8 cellular contexts compared by ENCODE assay signal in the genomic region with DNA sequence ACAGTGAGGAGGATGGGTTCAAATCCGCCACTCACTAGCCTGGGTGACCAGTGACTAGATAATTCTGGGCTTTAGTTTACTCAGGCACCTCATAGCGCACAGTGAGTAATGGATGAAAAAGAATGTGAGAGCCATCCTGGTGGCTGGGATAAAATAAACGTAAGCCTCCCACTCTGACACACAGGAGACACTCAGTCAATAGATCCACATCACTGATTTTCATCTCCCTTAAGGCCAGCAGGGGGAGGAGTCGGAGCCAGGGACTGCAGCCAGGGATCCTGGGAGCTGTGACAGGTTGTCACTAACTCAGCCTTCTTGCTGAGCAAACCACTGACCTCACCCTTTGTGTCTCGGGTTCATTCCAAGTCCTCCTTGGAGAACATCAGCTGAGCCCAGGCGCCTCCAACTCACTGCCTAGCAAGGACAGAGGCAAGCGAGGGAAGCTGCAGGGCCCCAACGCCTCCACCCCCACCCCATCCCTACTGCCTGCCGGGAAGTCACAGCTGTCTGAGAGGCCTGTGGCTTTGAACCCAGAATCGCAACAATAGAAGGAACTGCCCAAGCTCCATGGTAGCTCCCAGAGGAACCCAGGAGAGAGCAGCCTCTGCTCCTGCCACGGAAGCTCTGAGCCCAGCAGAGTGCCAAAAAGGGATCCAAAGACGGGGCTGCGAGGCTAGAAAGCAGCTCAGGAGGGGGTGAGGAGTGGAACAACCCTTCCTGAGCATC. TPM values are rescaled to one million over a fixed set of nuclear protein-coding genes. Genes with fewer than 3 reads are reported as not detected.
DNase-seq lines count a peak whose midpoint lies in the region; ATAC-seq and TF ChIP-seq lines count a peak whose summit lies in the region.

No MANE protein-coding gene starts in this region.

- H3K36me3 Mint-ChIP-seq in activated naive CD8-positive, alpha-beta T cell treated with anti-CD3 and anti-CD28 coated beads, Interleukin-2, amount 50 U/mL, for 24 hours (ENCODE audit: low read depth), result peaks cover 2% of the 10 kb centered on the region

- no peak overlapping the region for H3K4me3 Mint-ChIP-seq in activated naive CD8-positive, alpha-beta T cell treated with anti-CD3 and anti-CD28 coated beads, Interleukin-2, amount 50 U/mL, for 24 hours

- no peak overlapping the region for H3K27ac Mint-ChIP-seq in activated naive CD8-positive, alpha-beta T cell treated with anti-CD3 and anti-CD28 coated beads, Interleukin-2, amount 50 U/mL, for 24 hours

- no peaks in the 10 kb centered on the region for H3K27me3 Mint-ChIP-seq in activated naive CD8-positive, alpha-beta T cell treated with anti-CD3 and anti-CD28 coated beads, Interleukin-2, amount 50 U/mL, for 24 hours

- in situ Hi-C loops in astrocyte of the cerebellum (cut with HindIII; ENCODE audit: low sequenced_read_pairs), result no loop called here

- peak; percentile 18 for DNase-seq in DMS79 treated with DMSO at 0.1 percent for 48 hours (lab: John Stamatoyannopoulos, UW)
- no peak for DNase-seq in DMS79 (lab: John Stamatoyannopoulos, UW)
- DNase-seq in NCI-H2171 (lab: John Stamatoyannopoulos, UW), result peak; percentile 43
- DNase-seq in astrocyte of the cerebellum (ENCODE audit: low read depth), result peak; percentile 79
- DNase-seq in hippocampal formation (lab: John Stamatoyannopoulos, UW), result peak; percentile 57 to 75
- peak; percentile 97 for DNase-seq in renal cortical epithelial cell (ENCODE audit: low read depth)
- no peak for DNase-seq in activated naive CD8-positive, alpha-beta T cell treated with anti-CD3 and anti-CD28 coated beads, Interleukin-2, amount 50 U/mL, for 24 hours

- no peaks in the 10 kb centered on the region for H3K9me3 Mint-ChIP-seq in activated naive CD8-positive, alpha-beta T cell treated with anti-CD3 and anti-CD28 coated beads, Interleukin-2, amount 50 U/mL, for 24 hours

- no peak for ATAC-seq in HG02588 (IDR thresholded peaks at IDR 0.05; ENCODE audit: unreplicated experiment)
- ATAC-seq in activated naive CD8-positive, alpha-beta T cell treated with anti-CD3 and anti-CD28 coated beads, Interleukin-2, amount 50 U/mL, for 24 hours, result no peak

- H3K4me1 Mint-ChIP-seq in activated naive CD8-positive, alpha-beta T cell treated with anti-CD3 and anti-CD28 coated beads, Interleukin-2, amount 50 U/mL, for 24 hours, result peaks cover 81% of the 10 kb centered on the region

- H3K4me3 ChIP-seq in astrocyte of the cerebellum (ENCODE audit: low read depth, low read length), result no peak overlapping the region

- peak; percentile 55 for TF ChIP-seq CTCF in astrocyte of the cerebellum (IDR thresholded peaks at IDR 0.05; ENCODE audit: low read depth, low read length, missing control alignments)

RNA-seq across cellular contexts. Expression of a gene that starts 30.7 kb away (rescaled TPM):
- total RNA-seq in renal cortical epithelial cell, result 38.4 and 63.1 TPM in 2 replicates

RNA-seq across cellular contexts. Expression of a gene that starts 33.9 kb away (rescaled TPM):
- 1,806 and 3,735 TPM in 2 replicates for total RNA-seq in renal cortical epithelial cell

RNA-seq across cellular contexts. Expression of a gene that starts 40.3 kb away (rescaled TPM):
- total RNA-seq in renal cortical epithelial cell, result 80.6 and 216 TPM in 2 replicates

RNA-seq across cellular contexts. Expression of a gene that starts 56.9 kb away (rescaled TPM):
- under 0.01 TPM in 2 replicates for total RNA-seq in renal cortical epithelial cell

RNA-seq across cellular contexts. Expression of a gene that starts 58.2 kb away (rescaled TPM):
- total RNA-seq in renal cortical epithelial cell, result under 0.01 TPM in 2 replicates

Comparison
In these comparisons a context has a peak if more than half of its experiments do, and no peak if none do; other contexts are left out.
1. DNase-seq: peak in DMS79 treated with DMSO at 0.1 percent for 48 hours (single experiment), NCI-H2171 (single experiment), astrocyte of the cerebellum (single experiment), hippocampal formation (2 of 2) and renal cortical epithelial cell (single experiment); none in DMS79 (single experiment) and activated naive CD8-positive, alpha-beta T cell treated with anti-CD3 and anti-CD28 coated beads, Interleukin-2, amount 50 U/mL, for 24 hours (single experiment).